Comparison of ENCODE assay signal across 8 cellular contexts in the genomic region with DNA sequence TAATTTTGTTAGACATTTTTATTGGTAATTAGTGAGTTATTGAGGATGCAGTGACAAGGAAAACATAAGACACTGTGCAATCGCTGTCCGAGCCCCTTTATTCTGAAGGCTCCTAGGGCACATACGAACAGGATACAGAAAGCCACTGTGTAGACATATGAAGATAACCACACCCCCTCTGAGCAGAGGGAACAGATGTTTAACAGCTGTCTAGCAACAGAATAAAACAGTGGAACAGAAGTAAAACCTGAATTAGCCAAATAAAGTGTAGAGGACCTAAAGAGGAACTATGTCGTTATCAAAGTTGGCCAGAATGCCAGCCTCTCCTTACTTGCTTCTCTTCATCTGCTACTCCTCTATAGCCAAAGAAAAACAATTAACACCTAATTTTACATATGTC. TPM values are rescaled to one million over a fixed set of nuclear protein-coding genes. Genes with fewer than 3 reads are reported as not detected.
DNase-seq lines count a peak whose midpoint lies in the region; ATAC-seq and TF ChIP-seq lines count a peak whose summit lies in the region.

No MANE protein-coding gene starts in this region.

- no peak for DNase-seq in activated naive CD8-positive, alpha-beta T cell treated with anti-CD3 and anti-CD28 coated beads for 36 hours
- DNase-seq in activated naive CD8-positive, alpha-beta T cell treated with anti-CD3 and anti-CD28 coated beads, Interleukin-2, amount 50 U/mL, for 24 hours, result no peak
- DNase-seq in dedifferentiated amniotic fluid mesenchymal stem cell (ENCODE audit: extremely low spot score), result peak; percentile 45
- no peak for DNase-seq in omental fat pad (ENCODE audit: low spot score)
- no peak for DNase-seq in activated CD8-positive, alpha-beta memory T cell treated with anti-CD3 and anti-CD28 coated beads for 24 hours
- no peak for DNase-seq in superior temporal gyrus (ENCODE audit: extremely low spot score)
- no peak for DNase-seq in RWPE1 (ENCODE audit: low spot score)

- peaks cover 22% of the 10 kb centered on the region for H3K27me3 Mint-ChIP-seq in activated naive CD8-positive, alpha-beta T cell treated with anti-CD3 and anti-CD28 coated beads for 36 hours
- H3K27me3 Mint-ChIP-seq in activated naive CD8-positive, alpha-beta T cell treated with anti-CD3 and anti-CD28 coated beads, Interleukin-2, amount 50 U/mL, for 24 hours, result peaks cover 18% of the 10 kb centered on the region

- no peaks in the 10 kb centered on the region for H3K9me3 Mint-ChIP-seq in activated naive CD8-positive, alpha-beta T cell treated with anti-CD3 and anti-CD28 coated beads for 36 hours
- H3K9me3 Mint-ChIP-seq in activated naive CD8-positive, alpha-beta T cell treated with anti-CD3 and anti-CD28 coated beads, Interleukin-2, amount 50 U/mL, for 24 hours, result no peaks in the 10 kb centered on the region

- no peak for ATAC-seq in activated naive CD8-positive, alpha-beta T cell treated with anti-CD3 and anti-CD28 coated beads, Interleukin-2, amount 50 U/mL, for 24 hours
- ATAC-seq in HG03469 (IDR thresholded peaks at IDR 0.05; ENCODE audit: unreplicated experiment) (peak; percentile 66), omental fat pad (ENCODE audit: low FRiP score) (peak; percentile 33)

- H3K4me1 Mint-ChIP-seq in activated naive CD8-positive, alpha-beta T cell treated with anti-CD3 and anti-CD28 coated beads for 36 hours, result peaks cover 15% of the 10 kb centered on the region
- H3K4me1 Mint-ChIP-seq in activated naive CD8-positive, alpha-beta T cell treated with anti-CD3 and anti-CD28 coated beads, Interleukin-2, amount 50 U/mL, for 24 hours, result peaks cover 31% of the 10 kb centered on the region

- H3K27ac ChIP-seq in RWPE1, result no peak overlapping the region

- H3K27ac Mint-ChIP-seq in activated naive CD8-positive, alpha-beta T cell treated with anti-CD3 and anti-CD28 coated beads for 36 hours, result no peak overlapping the region
- H3K27ac Mint-ChIP-seq in activated naive CD8-positive, alpha-beta T cell treated with anti-CD3 and anti-CD28 coated beads, Interleukin-2, amount 50 U/mL, for 24 hours, result no peak overlapping the region

- no peaks in the 10 kb centered on the region for H3K36me3 Mint-ChIP-seq in activated naive CD8-positive, alpha-beta T cell treated with anti-CD3 and anti-CD28 coated beads for 36 hours
- no peaks in the 10 kb centered on the region for H3K36me3 Mint-ChIP-seq in activated naive CD8-positive, alpha-beta T cell treated with anti-CD3 and anti-CD28 coated beads, Interleukin-2, amount 50 U/mL, for 24 hours (ENCODE audit: low read depth)

- TF ChIP-seq CTCF in omental fat pad (IDR thresholded peaks at IDR 0.05), result no peak
- TF ChIP-seq CTCF in RWPE1 (conservative IDR thresholded peaks at IDR 0.05; ENCODE audit: low read depth), result no peak

- POLR2A ChIA-PET in RWPE1 (lab: Yijun Ruan, JAX; ENCODE audit: low non-redundant PET), result interaction anchor here (0.7 kb wide), 2 partner anchors 8 to 92 kb away, joined by 5 to 6 read pairs; no protein-coding TSS in a partner anchor

- peak overlapping the region; percentile 35 for H3K4me3 Mint-ChIP-seq in activated naive CD8-positive, alpha-beta T cell treated with anti-CD3 and anti-CD28 coated beads for 36 hours
- no peak overlapping the region for H3K4me3 Mint-ChIP-seq in activated naive CD8-positive, alpha-beta T cell treated with anti-CD3 and anti-CD28 coated beads, Interleukin-2, amount 50 U/mL, for 24 hours

- CTCF ChIA-PET in RWPE1 (lab: Yijun Ruan, JAX), result no interaction called here

RNA-seq across cellular contexts. Expression of a gene that starts 43.6 kb away (rescaled TPM):
- 1 to 10 TPM; 1.7 to 2.0 TPM for total RNA-seq in activated naive CD8-positive, alpha-beta T cell treated with anti-CD3 and anti-CD28 coated beads for 36 hours
- 10 to 100 TPM; 34.2 to 87.0 (median 60.2) TPM for total RNA-seq in omental fat pad

Comparison
In these comparisons a context has a peak if more than half of its experiments do, and no peak if none do; other contexts are left out.
1. RNA of a gene that starts 43.6 kb away (total RNA-seq): 34.2 to 87.0 TPM in omental fat pad; 1.7 to 2.0 TPM in activated naive CD8-positive, alpha-beta T cell treated with anti-CD3 and anti-CD28 coated beads for 36 hours; every median in the first group is over 10 times any median in the second.